ENCODE assay signal across 15 cellular contexts in the genomic region with DNA sequence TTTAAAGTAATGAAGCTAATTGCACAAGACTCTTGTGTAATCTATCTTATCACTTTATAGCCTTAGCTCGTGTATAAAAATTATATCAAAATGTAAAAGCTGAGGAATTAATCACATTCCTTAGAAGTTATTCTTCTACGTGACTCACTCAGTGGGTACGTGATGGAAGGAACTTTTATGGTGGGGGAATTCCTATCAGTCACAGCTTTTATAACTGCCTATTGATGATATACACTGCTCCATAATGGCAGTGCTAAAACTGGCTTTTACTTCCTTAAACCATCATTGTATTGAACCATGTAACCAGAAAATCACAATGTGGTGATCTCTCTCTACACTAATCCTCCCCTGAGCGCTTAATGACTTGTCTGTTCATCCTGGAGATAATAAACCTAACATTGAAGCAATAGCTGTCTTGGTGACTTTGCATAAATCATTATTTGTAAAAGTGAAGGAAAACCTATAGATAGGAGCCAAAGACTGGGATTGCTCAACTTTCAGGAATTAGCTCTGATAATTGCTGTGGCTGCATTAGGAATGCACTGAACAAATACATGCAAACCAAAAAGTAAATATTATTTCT.
A peak's percentile ranks its signal among the peaks of the same experiment; 100 is the strongest.
DNase-seq lines count a peak whose midpoint lies in the region; ATAC-seq and TF ChIP-seq lines count a peak whose summit lies in the region.
"Had no signal": no experiment of that assay in that cellular context is flagged by ENCODE, and none has a peak within 500 bp of the region (broad histone marks: within the 10 kb centered on the region; RNA-seq: fewer than 3 reads in every experiment).

No MANE protein-coding gene starts in this region.

- H3K27ac ChIP-seq in brain microvascular endothelial cell: peak overlapping the region; percentile 56
- H3K27ac ChIP-seq in lower lobe of right lung: no peak overlapping the region
- H3K27ac ChIP-seq in A673 (ENCODE audit: low read depth, low read length, poor library complexity, severe bottlenecking): no peak overlapping the region
- H3K27ac ChIP-seq: coronary artery, thyroid gland had no signal

- H3K4me3 ChIP-seq in brain microvascular endothelial cell (ENCODE audit: low read depth, low read length): no peak overlapping the region
- H3K4me3 ChIP-seq in mucosa of descending colon: no peak overlapping the region
- no peak overlapping the region for H3K4me3 ChIP-seq in lower lobe of right lung
- H3K4me3 ChIP-seq in A673 (ENCODE audit: low read depth, low read length, poor library complexity, severe bottlenecking): no peak overlapping the region
- H3K4me3 ChIP-seq: coronary artery, thyroid gland had no signal

- H3K36me3 ChIP-seq in brain microvascular endothelial cell (replicated peaks) (no peaks in the 10 kb centered on the region), mucosa of descending colon (ENCODE audit: low read depth) (no peaks in the 10 kb centered on the region), lower lobe of right lung (no peaks in the 10 kb centered on the region), A673 (ENCODE audit: insufficient read depth, low read length, poor library complexity, severe bottlenecking) (no peaks in the 10 kb centered on the region)
- H3K36me3 ChIP-seq: thyroid gland had no signal

- ATAC-seq in mucosa of descending colon (peak; percentile 99), lower lobe of right lung (no peak)
- ATAC-seq: activated CD4-positive, CD25-positive, alpha-beta regulatory T cell treated with anti-CD3 and anti-CD28 coated beads, Interleukin-2, amount 50 U/mL, for 24 hours; activated naive CD8-positive, alpha-beta T cell treated with anti-CD3 and anti-CD28 coated beads, Interleukin-2, amount 50 U/mL, for 24 hours had no signal

- DNase-seq in AG08395 (ENCODE audit: low spot score) (peak; percentile 20), HuH-7 (ENCODE audit: low spot score) (peak; percentile 40), brain microvascular endothelial cell (peak; percentile 28), mucosa of descending colon (peak in 1 of 3 donors; percentile 23), NCI-H1436 (lab: John Stamatoyannopoulos, UW) (no peak), lower lobe of right lung (no peak), A673 (ENCODE audit: low spot score) (no peak), GM10266 (ENCODE audit: extremely low spot score) (no peak)
- DNase-seq: activated naive CD8-positive, alpha-beta T cell treated with anti-CD3 and anti-CD28 coated beads, Interleukin-2, amount 50 U/mL, for 24 hours; Karpas-422; NCI-H187; NCI-H82; thyroid gland had no signal

- H3K4me1 ChIP-seq in mucosa of descending colon (ENCODE audit: low read depth): peaks cover 6% of the 10 kb centered on the region
- H3K4me1 ChIP-seq in lower lobe of right lung: no peaks in the 10 kb centered on the region
- no peaks in the 10 kb centered on the region for H3K4me1 ChIP-seq in A673 (ENCODE audit: insufficient read depth, low read length, poor library complexity, severe bottlenecking)
- H3K4me1 ChIP-seq: thyroid gland had no signal

- POLR2A ChIA-PET in A673 (lab: Charles Lee; ENCODE audit: low non-redundant PET): no interaction called here

- no peak for TF ChIP-seq CTCF in brain microvascular endothelial cell (IDR thresholded peaks at IDR 0.05; ENCODE audit: low read depth, low read length, missing control alignments)
- no peak for TF ChIP-seq CTCF in mucosa of descending colon (IDR thresholded peaks at IDR 0.05)
- TF ChIP-seq CTCF in lower lobe of right lung (IDR thresholded peaks at IDR 0.05): no peak
- no peak for TF ChIP-seq CTCF in A673 (conservative IDR thresholded peaks at IDR 0.05; ENCODE audit: low read depth, low read length)
- TF ChIP-seq CTCF in GM10266 (IDR thresholded peaks at IDR 0.05; ENCODE audit: control insufficient read depth, insufficient read depth, low read depth, missing control alignments): no peak

- BruUV-seq in A673 (replicated peaks; lab: Mats Ljungman, UMichigan): no TSS peak

- intact Hi-C loops in mucosa of descending colon (cut with DNase I, micrococcal nuclease) (no loop called here), lower lobe of right lung (cut with DNase I) (no loop called here), A673 (cut with micrococcal nuclease; ENCODE audit: unreplicated experiment) (no loop called here)

- H3K9me3 ChIP-seq in mucosa of descending colon: peaks cover 4% of the 10 kb centered on the region
- H3K9me3 ChIP-seq in lower lobe of right lung: no peaks in the 10 kb centered on the region
- peaks cover 13% of the 10 kb centered on the region for H3K9me3 ChIP-seq in A673 (ENCODE audit: low read depth, low read length, poor library complexity, severe bottlenecking)
- H3K9me3 ChIP-seq: thyroid gland had no signal

- CTCF ChIA-PET in A673 (lab: Charles Lee): no interaction called here

- H3K27me3 ChIP-seq in brain microvascular endothelial cell (replicated peaks) (no peaks in the 10 kb centered on the region), lower lobe of right lung (ENCODE audit: low read depth) (no peaks in the 10 kb centered on the region), A673 (replicated peaks; ENCODE audit: insufficient read depth, low read depth, low read length, poor library complexity) (no peaks in the 10 kb centered on the region)
- H3K27me3 ChIP-seq: thyroid gland had no signal

- in situ Hi-C loops in brain microvascular endothelial cell (cut with HindIII; ENCODE audit: low pct_ligation_motif_present, low sequenced_read_pairs): no loop called here

Comparison
In these comparisons a context has a peak if more than half of its experiments do, and no peak if none do; other contexts are left out.
1. DNase-seq: peak in AG08395 (single experiment), HuH-7 (single experiment) and brain microvascular endothelial cell (single experiment); none in NCI-H1436 (single experiment), lower lobe of right lung (single experiment), A673 (single experiment) and GM10266 (single experiment).